ENCODE assay signal across 8 cellular contexts in genomic region chr12:57230381-57231155, GRCh38. TPM values are rescaled to one million over a fixed set of nuclear protein-coding genes. Genes with fewer than 3 reads are reported as not detected.
DNase-seq lines count a peak whose midpoint lies in the region; ATAC-seq and TF ChIP-seq lines count a peak whose summit lies in the region.

No MANE protein-coding gene starts in this region.

- H3K9me3 ChIP-seq in IMR-90 (ENCODE audit: control insufficient read depth, insufficient read depth, low read length): no peaks in the 10 kb centered on the region
- no peaks in the 10 kb centered on the region for H3K9me3 ChIP-seq in mucosa of descending colon

- H3K56ac ChIP-seq in IMR-90 (ENCODE audit: extremely low read depth, insufficient read depth, low read length): peak overlapping the region; percentile 100

- H4K20me1 ChIP-seq in IMR-90 (ENCODE audit: insufficient read depth, low read length): peaks cover 33% of the 10 kb centered on the region

- peak overlapping the region; percentile 80 for H3K18ac ChIP-seq in IMR-90 (ENCODE audit: low read depth, low read length)

- H3K4ac ChIP-seq in IMR-90 (ENCODE audit: low read depth, low read length): peak overlapping the region; percentile 100

- H4K91ac ChIP-seq in IMR-90 (ENCODE audit: insufficient read depth, low read depth, low read length): peak overlapping the region; percentile 100

- H2BK20ac ChIP-seq in IMR-90 (ENCODE audit: low read depth, low read length): peak overlapping the region; percentile 76

- H2AK5ac ChIP-seq in IMR-90 (ENCODE audit: low read depth, low read length): peak overlapping the region; percentile 98

- peak overlapping the region; percentile 98 for H3K9ac ChIP-seq in IMR-90 (ENCODE audit: low read depth, low read length)

- peak overlapping the region; percentile 100 for H2AK9ac ChIP-seq in IMR-90 (replicated peaks; ENCODE audit: low read depth, low read length, poor library complexity)

- H3K4me3 ChIP-seq in AG04449 (ENCODE audit: low read depth, low read length) (peak overlapping the region; percentile 93), IMR-90 (ENCODE audit: insufficient read depth, low read depth, low read length) (peak overlapping the region; percentile 59), choroid plexus epithelial cell (ENCODE audit: low read depth, low read length) (peak overlapping the region; percentile 79), mucosa of descending colon (no peak overlapping the region)

- TF ChIP-seq CTCF in AG04449 (IDR thresholded peaks at IDR 0.05; ENCODE audit: insufficient read depth, low read length, missing control alignments) (no peak), IMR-90 (conservative IDR thresholded peaks at IDR 0.05; ENCODE audit: low read depth, low read length) (no peak), choroid plexus epithelial cell (conservative IDR thresholded peaks at IDR 0.05; ENCODE audit: low read depth, low read length) (no peak), mucosa of descending colon (IDR thresholded peaks at IDR 0.05) (no peak)

- H3K36me3 ChIP-seq in IMR-90 (ENCODE audit: control insufficient read depth, insufficient read depth, low read length) (peaks cover 42% of the 10 kb centered on the region), mucosa of descending colon (ENCODE audit: low read depth) (no peaks in the 10 kb centered on the region)

- BruUV-seq in IMR-90 (replicated peaks; lab: Mats Ljungman, UMichigan): TSS peak; percentile 10

- intact Hi-C loops in IMR-90 (cut with micrococcal nuclease): no loop called here
- intact Hi-C loops in mucosa of descending colon (cut with DNase I, micrococcal nuclease): no loop called here

- peak overlapping the region; percentile 84 for H4K5ac ChIP-seq in IMR-90 (ENCODE audit: low read depth, low read length)

- H3K9me1 ChIP-seq in IMR-90 (ENCODE audit: insufficient read depth, low read length): peaks cover 20% of the 10 kb centered on the region

- peak overlapping the region; percentile 89 for H2AFZ ChIP-seq in IMR-90 (replicated peaks; ENCODE audit: low read length, poor library complexity)

- peak overlapping the region; percentile 100 for H3K14ac ChIP-seq in IMR-90 (replicated peaks; ENCODE audit: low read depth, low read length)

- TF ChIP-seq POLR2A in IMR-90 (IDR thresholded peaks at IDR 0.05; ENCODE audit: low read depth, low read length): no peak

- peak overlapping the region; percentile 91 for H3K4me2 ChIP-seq in IMR-90 (ENCODE audit: low read depth, low read length)

- peak overlapping the region; percentile 77; the same call in 2 of the 3 replicates for H2BK15ac ChIP-seq in IMR-90 (ENCODE audit: low read depth, low read length)

- H3K4me1 ChIP-seq in IMR-90 (ENCODE audit: control insufficient read depth, insufficient read depth, low read length) (peaks cover 16% of the 10 kb centered on the region), mucosa of descending colon (ENCODE audit: low read depth) (peaks cover 18% of the 10 kb centered on the region)

- H3K27me3 ChIP-seq in IMR-90 (ENCODE audit: control insufficient read depth, insufficient read depth, low read length): peaks cover 3% of the 10 kb centered on the region; the same call in 1 of the 2 replicates

- H4K8ac ChIP-seq in IMR-90 (ENCODE audit: low read depth in 2 of 2, low read length in 2 of 2): peak overlapping the region; percentile 95 to 99

- H2BK120ac ChIP-seq in IMR-90 (ENCODE audit: low read depth, low read length): peak overlapping the region; percentile 96

- peak overlapping the region; percentile 94 for H3K27ac ChIP-seq in IMR-90 (ENCODE audit: insufficient read depth, low read length)

- dilution Hi-C loops in IMR-90 (cut with HindIII; ENCODE audit: low sequenced_read_pairs, unreplicated experiment): no loop called here

- DNase-seq in AG04449 (ENCODE audit: low read depth, low spot score): no peak
- no peak for DNase-seq in IMR-90
- DNase-seq in choroid plexus epithelial cell (ENCODE audit: low read depth): no peak
- peak in 2 of 3 donors; percentile 11 to 21 for DNase-seq in mucosa of descending colon
- no peak for DNase-seq in AG20443 (ENCODE audit: low spot score)
- no peak for DNase-seq in DMS 273 treated with DMSO at 0.1 percent for 48 hours (lab: John Stamatoyannopoulos, UW)
- no peak for DNase-seq in amygdala (lab: John Stamatoyannopoulos, UW)

- peak overlapping the region; percentile 88 for H2BK5ac ChIP-seq in IMR-90 (ENCODE audit: low read depth, low read length, poor library complexity, severe bottlenecking)

- ATAC-seq in IMR-90 (ENCODE audit: low read depth) (peak; percentile 6), mucosa of descending colon (no peak), HG02938 (IDR thresholded peaks at IDR 0.05; ENCODE audit: unreplicated experiment) (no peak)

- in situ Hi-C loops in IMR-90 (cut with MboI; ENCODE audit: low sequenced_read_pairs): no loop called here

- POLR2A ChIA-PET in AG04449 (lab: Yijun Ruan, JAX) (interaction anchor here (0.6 to 3.4 kb wide), 14 partner anchors 9 to 228 kb away, joined by 3 to 74 read pairs (median 7); partner anchors contain the start of gene STAT6), IMR-90 (lab: Charles Lee; ENCODE audit: unreplicated experiment) (interaction anchor here (1.5 to 1.8 kb wide), 2 partner anchors 8 to 11 kb away, joined by 5 to 7 read pairs; no protein-coding TSS in a partner anchor)

- no peak for TF ChIP-seq RAD21 in IMR-90 (IDR thresholded peaks at IDR 0.05; ENCODE audit: low read length)

- CTCF ChIA-PET in AG04449 (lab: Yijun Ruan, JAX) (interaction anchor here (0.7 to 13.3 kb wide), 9 partner anchors 13 to 228 kb away, joined by 3 to 425 read pairs (median 7); partner anchors contain the start of genes GLI1 and NXPH4), IMR-90 (lab: Yijun Ruan, JAX) (interaction anchor here (2.3 to 5.3 kb wide), 2 partner anchors 11 to 17 kb away, joined by 14 to 47 read pairs; no protein-coding TSS in a partner anchor)

- WGBS in IMR-90 (ENCODE audit: extremely low coverage in 2 of 2, insufficient read length in 1 of 2), 2 experiments: 31% methylated on average over 7 of the region's 10 CpGs; no CpG with 5 or more reads in 1 of the 2 experiments

- peak overlapping the region; percentile 99 for H3K23ac ChIP-seq in IMR-90 (ENCODE audit: low read depth, low read length)

- peaks cover 29 to 53% of the 10 kb centered on the region in 2 experiments for H3K79me1 ChIP-seq in IMR-90 (ENCODE audit: low read depth in 1 of 2, low read length in 2 of 2)

TF ChIP-seq in IMR-90, 13 proteins besides CTCF, POLR2A, EP300 and RAD21:
- TF ChIP-seq SMC3 (IDR thresholded peaks at IDR 0.05; ENCODE audit: low read depth, low read length): no peak
- TF ChIP-seq RCOR1 (IDR thresholded peaks at IDR 0.05; ENCODE audit: insufficient replicate concordance, low read length): no peak
- no peak for TF ChIP-seq MAFK (IDR thresholded peaks at IDR 0.05; ENCODE audit: low read depth, low read length)
- no peak for TF ChIP-seq CHD1 (IDR thresholded peaks at IDR 0.05; ENCODE audit: low read depth, low read length)
- TF ChIP-seq MAZ (IDR thresholded peaks at IDR 0.05; ENCODE audit: borderline replicate concordance, low read depth, low read length): no peak
- no peak for TF ChIP-seq USF2 (IDR thresholded peaks at IDR 0.05; ENCODE audit: low read depth, low read length)
- no peak for TF ChIP-seq ELK1 (IDR thresholded peaks at IDR 0.05; ENCODE audit: borderline replicate concordance, low read depth, low read length)
- TF ChIP-seq CEBPB (IDR thresholded peaks at IDR 0.05; ENCODE audit: low read depth, low read length): no peak
- TF ChIP-seq MXI1 (IDR thresholded peaks at IDR 0.05; ENCODE audit: borderline replicate concordance, low read depth, low read length): no peak
- TF ChIP-seq FOS (IDR thresholded peaks at IDR 0.05; ENCODE audit: low read depth, low read length): no peak
- TF ChIP-seq BHLHE40 (IDR thresholded peaks at IDR 0.05; ENCODE audit: low read depth, low read length): no peak
- no peak for TF ChIP-seq NFE2L2 (IDR thresholded peaks at IDR 0.05; ENCODE audit: low read depth, low read length)
- TF ChIP-seq RFX5 (IDR thresholded peaks at IDR 0.05; ENCODE audit: low read depth, low read length): no peak

RNA-seq across cellular contexts. Expression of gene SHMT2, which starts 1.1 kb away (rescaled TPM):
- 225 and 266 TPM in 2 replicates for total RNA-seq in IMR-90 (2012; rRNA removed)
- 302 and 364 TPM in 2 replicates for polyA plus RNA-seq in IMR-90 (2012; rRNA removed)
- 201 and 323 TPM in 2 replicates for polyA plus RNA-seq in IMR-90 (2012; cell fraction: cytosol; rRNA removed)
- 303 and 511 TPM in 2 replicates for polyA plus RNA-seq in IMR-90 (2012; cell fraction: nucleus; rRNA removed; ENCODE audit: low replicate concordance)
- 10 to 100 TPM; 34.7 to 67.4 (median 40.9) TPM for total RNA-seq in mucosa of descending colon

RNA-seq across cellular contexts. Expression of gene NXPH4, which starts 14.0 kb away (rescaled TPM):
- total RNA-seq in IMR-90 (2012; rRNA removed) (0.36 and 0.56 TPM in 2 replicates), mucosa of descending colon (under 1 TPM in 1 of 3 donors, not detected in 2; 0.25 TPM)
- polyA plus RNA-seq in IMR-90 (2012; rRNA removed): 3.3 and 3.8 TPM in 2 replicates
- polyA plus RNA-seq in IMR-90 (2012; cell fraction: cytosol; rRNA removed): 4.8 and 7.5 TPM in 2 replicates
- polyA plus RNA-seq in IMR-90 (2012; cell fraction: nucleus; rRNA removed; ENCODE audit: low replicate concordance): 3.3 and 5.8 TPM in 2 replicates

RNA-seq across cellular contexts. Expression of gene STAC3, which starts 20.4 kb away (rescaled TPM):
- total RNA-seq in IMR-90 (2012; rRNA removed) (under 0.01 and 0.18 TPM in 2 replicates), mucosa of descending colon (1 to 10 TPM; 2.4 to 4.3 (median 3.3) TPM)
- 0.67 and 0.80 TPM in 2 replicates for polyA plus RNA-seq in IMR-90 (2012; rRNA removed)
- polyA plus RNA-seq in IMR-90 (2012; cell fraction: cytosol; rRNA removed): 0.13 and 0.66 TPM in 2 replicates
- 2.9 and 4.4 TPM in 2 replicates for polyA plus RNA-seq in IMR-90 (2012; cell fraction: nucleus; rRNA removed; ENCODE audit: low replicate concordance)

Comparison
In these comparisons a context has a peak if more than half of its experiments do, and no peak if none do; other contexts are left out.
1. DNase-seq: peak in mucosa of descending colon (2 of 3); none in AG04449 (single experiment), IMR-90 (single experiment), choroid plexus epithelial cell (single experiment), AG20443 (single experiment), DMS 273 treated with DMSO at 0.1 percent for 48 hours (single experiment) and amygdala (0 of 56).